ENCODE assay signal across 8 cellular contexts in genomic region chr1:202861420-202862121, GRCh38. TPM values are rescaled to one million over a fixed set of nuclear protein-coding genes. Genes with fewer than 3 reads are reported as not detected.
DNase-seq lines count a peak whose midpoint lies in the region; ATAC-seq and FAIRE-seq lines count a peak whose summit lies in the region.

No MANE protein-coding gene starts in this region.

- H3K27ac ChIP-seq in urinary bladder (ENCODE audit: low read depth) = no peak overlapping the region

- H3K4me3 ChIP-seq in adipocyte (ENCODE audit: low read length) = peak overlapping the region; percentile 84
- peak overlapping the region; percentile 57 for H3K4me3 ChIP-seq in urinary bladder (ENCODE audit: low read depth, low read length)

- H3K9me3 ChIP-seq in adipocyte (ENCODE audit: control insufficient read depth, low read length) = no peaks in the 10 kb centered on the region

- no peak overlapping the region for H3K9ac ChIP-seq in adipocyte (ENCODE audit: low read length)

- peak; percentile 84 for ATAC-seq in GM21723 (IDR thresholded peaks at IDR 0.05; ENCODE audit: unreplicated experiment)
- ATAC-seq in Right ventricle myocardium superior (ENCODE audit: poor library complexity) = peak; percentile 99

- peaks cover 30% of the 10 kb centered on the region for H3K27me3 ChIP-seq in adipocyte (replicated peaks; ENCODE audit: control insufficient read depth, insufficient read depth, low read length)

- DNase-seq in DMS 273 (lab: John Stamatoyannopoulos, UW; ENCODE audit: unreplicated experiment) (peak; percentile 92), Kasumi-1 (lab: John Stamatoyannopoulos, UW) (peak; percentile 83 to 84), RCC 7860 (ENCODE audit: low spot score) (peak; percentile 51), adipocyte (ENCODE audit: low read depth) (peak; percentile 97), Right ventricle myocardium superior (peak; percentile 96), nucleus accumbens (lab: John Stamatoyannopoulos, UW) (peak in 55 of 56 donors; percentile 43 to 93 (median 85))

- H3K4me1 ChIP-seq in adipocyte (ENCODE audit: control insufficient read depth, insufficient read depth, low read length) (peaks cover 16% of the 10 kb centered on the region), urinary bladder (ENCODE audit: insufficient read depth) (no peaks in the 10 kb centered on the region)

- FAIRE-seq in RCC 7860 (lab: Jason Lieb, UNC) = no peak

- WGBS in urinary bladder = under 1% methylated on average over 44 of the region's 44 CpGs

- intact Hi-C loops in Right ventricle myocardium superior (cut with DNase I) = loop anchor here (10.0 kb wide), 1 partner anchor 47 kb away; the partner anchor contains the start of gene PCAT6

- H3K36me3 ChIP-seq in adipocyte (ENCODE audit: control insufficient read depth, insufficient read depth, low read length, severe bottlenecking) = no peaks in the 10 kb centered on the region
- H3K36me3 ChIP-seq in urinary bladder (ENCODE audit: insufficient read depth) = no peaks in the 10 kb centered on the region

RNA-seq across cellular contexts. Expression of gene RABIF, which starts 27.4 kb away (rescaled TPM):
- 4.5 TPM for total RNA-seq in Right ventricle myocardium superior
- total RNA-seq in urinary bladder = 5.3 TPM
- polyA plus RNA-seq in urinary bladder = 6.7 TPM

RNA-seq across cellular contexts. Expression of gene PCAT6, which starts 50.8 kb away (rescaled TPM):
- total RNA-seq in Right ventricle myocardium superior (1.0 TPM), urinary bladder (not detected)
- 2.5 TPM for polyA plus RNA-seq in urinary bladder

RNA-seq across cellular contexts. Expression of gene KDM5B, which starts 53.4 kb away (rescaled TPM):
- 11.9 TPM for total RNA-seq in Right ventricle myocardium superior
- 189 TPM for total RNA-seq in urinary bladder
- polyA plus RNA-seq in urinary bladder = 16.8 TPM

Comparison
In these comparisons a context has a peak if more than half of its experiments do, and no peak if none do; other contexts are left out.
1. RNA of gene KDM5B, which starts 53.4 kb away (total RNA-seq): 189 TPM in urinary bladder (single experiment); 11.9 TPM in Right ventricle myocardium superior (single experiment); every median in the first group is over 10 times any median in the second.
2. Peak in every context shown above with its lines, with median percentiles within 50 percentile points of each other: DNase-seq.